In the genomic region with DNA sequence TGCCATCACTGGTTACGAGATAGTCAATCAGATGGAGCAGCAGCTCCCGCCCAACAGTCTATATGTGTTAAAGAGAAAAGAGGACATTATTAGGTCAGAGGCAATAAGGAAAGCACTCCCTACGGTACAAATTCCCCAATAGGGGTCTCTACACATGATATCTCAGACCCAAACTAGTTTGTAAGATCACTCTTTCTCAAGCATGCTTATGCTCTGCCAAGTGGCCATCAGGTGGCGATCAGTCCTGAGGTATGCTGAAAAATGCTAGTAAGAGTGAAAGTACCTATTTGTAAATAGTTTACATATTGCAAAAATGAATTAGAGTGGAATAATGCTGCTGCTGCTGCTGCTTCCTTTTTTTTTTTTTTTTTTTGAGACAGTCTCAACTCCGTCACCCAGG, we compare ENCODE assay signal across 10 cellular contexts.
DNase-seq lines count a peak whose midpoint lies in the region; ATAC-seq and TF ChIP-seq lines count a peak whose summit lies in the region.
"Had no signal": no experiment of that assay in that cellular context is flagged by ENCODE, and none has a peak within 500 bp of the region (broad histone marks: within the 10 kb centered on the region; RNA-seq: fewer than 3 reads in every experiment).

No MANE protein-coding gene starts in this region.

- H3K9ac ChIP-seq in mammary epithelial cell (ENCODE audit: insufficient read depth, low read length) = no peak overlapping the region

- TF ChIP-seq CTCF in MCF 10A (IDR thresholded peaks at IDR 0.05; ENCODE audit: unreplicated experiment) = peak; percentile 18
- TF ChIP-seq CTCF in breast epithelium (IDR thresholded peaks at IDR 0.05) = no peak
- TF ChIP-seq CTCF in mammary epithelial cell (conservative IDR thresholded peaks at IDR 0.05 in 1 of 2, IDR thresholded peaks at IDR 0.05 in 1 of 2; ENCODE audit: extremely low read depth in 1 of 2, insufficient read depth in 1 of 2, low read depth in 1 of 2, low read length in 2 of 2) = peak; percentile 45 to 46
- TF ChIP-seq CTCF in type B pancreatic cell (conservative IDR thresholded peaks at IDR 0.05) = peak; percentile 29
- no peak for TF ChIP-seq CTCF in mucosa of descending colon (IDR thresholded peaks at IDR 0.05)

- DNase-seq in MCF 10A (ENCODE audit: unreplicated experiment) (peak; percentile 34), breast epithelium (ENCODE audit: low spot score in 2 of 2) (no peak), mammary epithelial cell (no peak), type B pancreatic cell (ENCODE audit: extremely low spot score, unreplicated experiment) (no peak), mucosa of descending colon (no peak)
- DNase-seq in Jurkat, Clone E6-1 (ENCODE audit: low read depth, low spot score) = peak; percentile 21
- no peak for DNase-seq in activated naive CD4-positive, alpha-beta T cell treated with Interleukin-2 at 50 U/mL for 16 hours
- DNase-seq: Peyer's patch; stimulated activated CD4-positive, alpha-beta T cell treated with anti-CD3 and anti-CD28 coated beads, Interleukin-12 subunit alpha, Interleukin-12 subunit beta, amount 100 ng/mL, for 4 hours had no signal

- no peak for ATAC-seq in HG03280 (IDR thresholded peaks at IDR 0.05; ENCODE audit: unreplicated experiment)
- no peak for ATAC-seq in mucosa of descending colon

- H3K9me3 ChIP-seq in breast epithelium = no peaks in the 10 kb centered on the region
- H3K9me3 ChIP-seq in mammary epithelial cell (replicated peaks; ENCODE audit: insufficient read depth, low read length) = no peaks in the 10 kb centered on the region
- no peaks in the 10 kb centered on the region for H3K9me3 ChIP-seq in mucosa of descending colon
- H3K9me3 ChIP-seq: Peyer's patch had no signal

- H3K9me3 Mint-ChIP-seq in MCF 10A (ENCODE audit: unreplicated experiment) = no peaks in the 10 kb centered on the region
- no peaks in the 10 kb centered on the region for H3K9me3 Mint-ChIP-seq in type B pancreatic cell

- H3K27me3 Mint-ChIP-seq in MCF 10A (ENCODE audit: insufficient read depth, unreplicated experiment) (no peaks in the 10 kb centered on the region), type B pancreatic cell (no peaks in the 10 kb centered on the region)

- H3K4me1 ChIP-seq in breast epithelium (no peaks in the 10 kb centered on the region), mammary epithelial cell (ENCODE audit: insufficient read depth, low read length) (peaks cover 6% of the 10 kb centered on the region), mucosa of descending colon (ENCODE audit: low read depth) (no peaks in the 10 kb centered on the region)
- H3K4me1 ChIP-seq: Peyer's patch had no signal

- no peaks in the 10 kb centered on the region for H3K27me3 ChIP-seq in breast epithelium
- H3K27me3 ChIP-seq in mammary epithelial cell (ENCODE audit: insufficient read depth, low read length) = no peaks in the 10 kb centered on the region
- H3K27me3 ChIP-seq: Peyer's patch had no signal

- intact Hi-C loops in MCF 10A (cut with micrococcal nuclease) (no loop called here), breast epithelium (cut with DNase I; ENCODE audit: low total_unique reads) (no loop called here), mammary epithelial cell (cut with micrococcal nuclease) (no loop called here), mucosa of descending colon (cut with DNase I, micrococcal nuclease) (no loop called here)

- BruUV-seq in MCF 10A (replicated peaks; lab: Mats Ljungman, UMichigan) (no TSS peak), mammary epithelial cell (replicated peaks; lab: Mats Ljungman, UMichigan) (no TSS peak)

- H3K4me1 Mint-ChIP-seq in MCF 10A (ENCODE audit: insufficient read depth, unreplicated experiment) = no peaks in the 10 kb centered on the region
- peaks cover 6% of the 10 kb centered on the region for H3K4me1 Mint-ChIP-seq in type B pancreatic cell (ENCODE audit: unreplicated experiment)

- no peak for TF ChIP-seq POLR2A in breast epithelium (IDR thresholded peaks at IDR 0.05)

- in situ Hi-C loops in mammary epithelial cell (cut with MboI; ENCODE audit: low sequenced_read_pairs in 2 of 2) = loop anchor here in 1 of 2 donors (5.0 kb wide), 1 partner anchor 200 kb away; no protein-coding TSS in a partner anchor

- H3K36me3 Mint-ChIP-seq in MCF 10A (ENCODE audit: insufficient read depth, unreplicated experiment) (peaks cover 12% of the 10 kb centered on the region), type B pancreatic cell (peaks cover 4% of the 10 kb centered on the region)

- H3K79me2 ChIP-seq in mammary epithelial cell (ENCODE audit: insufficient read depth, low read length) = no peaks in the 10 kb centered on the region

- H2AFZ ChIP-seq in mammary epithelial cell (ENCODE audit: low read depth, low read length) = no peak overlapping the region

- H3K27ac ChIP-seq in breast epithelium (no peak overlapping the region), mammary epithelial cell (ENCODE audit: insufficient read depth, low read depth, low read length) (no peak overlapping the region)
- H3K27ac ChIP-seq: Peyer's patch had no signal

- no peak overlapping the region for H3K4me3 ChIP-seq in breast epithelium
- H3K4me3 ChIP-seq in Jurkat, Clone E6-1 (ENCODE audit: low read length) = no peak overlapping the region
- H3K4me3 ChIP-seq in mammary epithelial cell (replicated peaks in 1 of 3; ENCODE audit: insufficient read depth in 1 of 3, low read depth in 2 of 3, low read length in 3 of 3) = no peak overlapping the region
- H3K4me3 ChIP-seq in mucosa of descending colon = no peak overlapping the region
- H3K4me3 ChIP-seq: Peyer's patch had no signal

- no peaks in the 10 kb centered on the region for H4K20me1 ChIP-seq in mammary epithelial cell (ENCODE audit: insufficient read depth, low read length)

- H3K27ac Mint-ChIP-seq in MCF 10A (ENCODE audit: low read depth, unreplicated experiment) = no peak overlapping the region
- no peak overlapping the region for H3K27ac Mint-ChIP-seq in type B pancreatic cell

- H3K4me2 ChIP-seq in mammary epithelial cell (ENCODE audit: insufficient read depth, low read depth, low read length) = no peak overlapping the region

- WGBS in mammary epithelial cell (ENCODE audit: low coverage, missing lambda C conversion rate) = 86% methylated on average over 5 of the region's 5 CpGs

- CTCF ChIA-PET in MCF 10A (lab: Yijun Ruan, JAX) = interaction anchor here (0.5 to 1.1 kb wide), 5 partner anchors 13 to 286 kb away, joined by 3 to 7 read pairs (median 5); no protein-coding TSS in a partner anchor
- CTCF ChIA-PET in mammary epithelial cell (lab: Charles Lee; ENCODE audit: low non-redundant PET) = no interaction called here

- dilution Hi-C loops in mammary epithelial cell (cut with HindIII; ENCODE audit: low sequenced_read_pairs) = no loop called here

- H3K36me3 ChIP-seq in breast epithelium = no peaks in the 10 kb centered on the region
- no peaks in the 10 kb centered on the region for H3K36me3 ChIP-seq in mammary epithelial cell (ENCODE audit: insufficient read depth, low read length)
- no peaks in the 10 kb centered on the region for H3K36me3 ChIP-seq in mucosa of descending colon (ENCODE audit: low read depth)
- H3K36me3 ChIP-seq: Peyer's patch had no signal

- POLR2A ChIA-PET in MCF 10A (lab: Yijun Ruan, JAX) = no interaction called here

- H3K4me3 Mint-ChIP-seq in MCF 10A (ENCODE audit: unreplicated experiment) (no peak overlapping the region), type B pancreatic cell (no peak overlapping the region)

Comparison
In these comparisons a context has a peak if more than half of its experiments do, and no peak if none do; other contexts are left out.
1. DNase-seq: peak in MCF 10A (single experiment) and Jurkat, Clone E6-1 (single experiment); none in breast epithelium (0 of 2), mammary epithelial cell (single experiment), type B pancreatic cell (single experiment), mucosa of descending colon (0 of 3) and activated naive CD4-positive, alpha-beta T cell treated with Interleukin-2 at 50 U/mL for 16 hours (single experiment).
2. CTCF ChIP-seq: peak in MCF 10A (single experiment), mammary epithelial cell (2 of 2) and type B pancreatic cell (single experiment); none in breast epithelium (0 of 3) and mucosa of descending colon (single experiment).